ENCODE assay signal across 13 cellular contexts in the genomic region with DNA sequence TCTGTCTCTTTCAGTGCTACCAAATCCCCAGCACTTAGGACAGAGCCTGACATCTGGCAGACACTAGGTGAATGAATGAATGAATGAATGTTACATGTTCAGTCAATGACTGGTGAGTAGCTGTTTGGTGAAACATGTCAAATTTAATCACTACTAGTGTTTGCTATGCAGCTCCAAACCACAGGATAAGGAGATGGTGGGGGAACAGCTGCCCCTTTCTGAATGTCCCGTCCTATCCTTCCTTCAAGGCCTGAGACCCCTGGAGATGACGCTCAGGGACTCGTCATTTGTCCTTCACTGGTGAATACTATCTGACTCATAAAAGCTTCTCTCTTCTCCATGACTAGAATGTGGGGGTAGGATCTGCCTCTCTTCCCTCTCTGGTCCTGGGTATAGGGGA.
DNase-seq lines count a peak whose midpoint lies in the region; ATAC-seq and TF ChIP-seq lines count a peak whose summit lies in the region.
"Had no signal": no experiment of that assay in that cellular context is flagged by ENCODE, and none has a peak within 500 bp of the region (broad histone marks: within the 10 kb centered on the region; RNA-seq: fewer than 3 reads in every experiment).

No MANE protein-coding gene starts in this region.

- no peak overlapping the region for H3K4me3 Mint-ChIP-seq in MCF 10A (ENCODE audit: unreplicated experiment)
- no peak overlapping the region for H3K4me3 Mint-ChIP-seq in dendritic cell treated with granulocyte-macrophage colony-stimulating factor and Interleukin-4, amounts not matched to agents 40 ng/mL and 50 ng/mL, for 4 days
- H3K4me3 Mint-ChIP-seq in stimulated activated naive CD8-positive, alpha-beta T cell treated with anti-CD3 and anti-CD28 coated beads, Interleukin-15, Interleukin-2, amounts not matched to agents 100 ng/mL and 50 ng/mL, for 24 hours, result peak overlapping the region; percentile 46
- H3K4me3 Mint-ChIP-seq: B cell, nephron had no signal

- DNase-seq in MCF 10A (ENCODE audit: unreplicated experiment) (peak; percentile 9), breast epithelium (ENCODE audit: low spot score in 2 of 2) (no peak), PC-3 (peak; percentile 11), thyroid gland (no peak), NCI-H1436 treated with DMSO at 0.1 percent for 48 hours (lab: John Stamatoyannopoulos, UW) (no peak)
- DNase-seq: NCI-H226, retina had no signal

- peaks cover 6% of the 10 kb centered on the region for H3K4me1 Mint-ChIP-seq in MCF 10A (ENCODE audit: insufficient read depth, unreplicated experiment)
- H3K4me1 Mint-ChIP-seq in dendritic cell treated with granulocyte-macrophage colony-stimulating factor and Interleukin-4, amounts not matched to agents 40 ng/mL and 50 ng/mL, for 4 days (ENCODE audit: low read depth), result peaks cover 74% of the 10 kb centered on the region
- peaks cover 94% of the 10 kb centered on the region for H3K4me1 Mint-ChIP-seq in stimulated activated naive CD8-positive, alpha-beta T cell treated with anti-CD3 and anti-CD28 coated beads, Interleukin-15, Interleukin-2, amounts not matched to agents 100 ng/mL and 50 ng/mL, for 24 hours (ENCODE audit: low read depth)

- WGBS in thyroid gland, 2 donors, result 96 to 98% methylated on average over 3 of the region's 3 CpGs

- H2AFZ ChIP-seq in PC-3 (ENCODE audit: low read length), result no peak overlapping the region

- no peaks in the 10 kb centered on the region for H3K79me2 ChIP-seq in PC-3 (ENCODE audit: low read length)

- H3K27ac Mint-ChIP-seq in MCF 10A (ENCODE audit: low read depth, unreplicated experiment), result no peak overlapping the region
- peak overlapping the region; percentile 2 for H3K27ac Mint-ChIP-seq in dendritic cell treated with granulocyte-macrophage colony-stimulating factor and Interleukin-4, amounts not matched to agents 40 ng/mL and 50 ng/mL, for 4 days
- H3K27ac Mint-ChIP-seq in stimulated activated naive CD8-positive, alpha-beta T cell treated with anti-CD3 and anti-CD28 coated beads, Interleukin-15, Interleukin-2, amounts not matched to agents 100 ng/mL and 50 ng/mL, for 24 hours, result peak overlapping the region; percentile 94
- H3K27ac Mint-ChIP-seq: B cell, nephron had no signal

- no peaks in the 10 kb centered on the region for H3K27me3 ChIP-seq in breast epithelium
- no peaks in the 10 kb centered on the region for H3K27me3 ChIP-seq in PC-3 (ENCODE audit: low read length)
- H3K27me3 ChIP-seq in thyroid gland, result no peaks in the 10 kb centered on the region
- H3K27me3 ChIP-seq: gastroesophageal sphincter had no signal

- H3K9me3 Mint-ChIP-seq in MCF 10A (ENCODE audit: unreplicated experiment), result no peaks in the 10 kb centered on the region
- H3K9me3 Mint-ChIP-seq in dendritic cell treated with granulocyte-macrophage colony-stimulating factor and Interleukin-4, amounts not matched to agents 40 ng/mL and 50 ng/mL, for 4 days, result no peaks in the 10 kb centered on the region
- H3K9me3 Mint-ChIP-seq in stimulated activated naive CD8-positive, alpha-beta T cell treated with anti-CD3 and anti-CD28 coated beads, Interleukin-15, Interleukin-2, amounts not matched to agents 100 ng/mL and 50 ng/mL, for 24 hours, result no peaks in the 10 kb centered on the region
- H3K9me3 Mint-ChIP-seq: nephron had no signal

- CTCF ChIA-PET in MCF 10A (lab: Yijun Ruan, JAX) (interaction anchor here (0.6 kb wide), 1 partner anchor 120 kb away, joined by 3 read pairs; no protein-coding TSS in a partner anchor), PC-3 (lab: Charles Lee) (no interaction called here)

- no peaks in the 10 kb centered on the region for H4K20me1 ChIP-seq in PC-3 (ENCODE audit: low read length)

- no peaks in the 10 kb centered on the region for H3K9me2 ChIP-seq in PC-3 (replicated peaks; ENCODE audit: low read length)

- H3K4me3 ChIP-seq in breast epithelium, result no peak overlapping the region
- no peak overlapping the region for H3K4me3 ChIP-seq in PC-3 (ENCODE audit: low read length)
- no peak overlapping the region for H3K4me3 ChIP-seq in thyroid gland (replicated peaks in 1 of 3)
- H3K4me3 ChIP-seq: gastroesophageal sphincter had no signal

- H3K27ac ChIP-seq in breast epithelium (no peak overlapping the region), PC-3 (ENCODE audit: low read length) (no peak overlapping the region), thyroid gland (no peak overlapping the region)
- H3K27ac ChIP-seq: gastroesophageal sphincter had no signal

- no peaks in the 10 kb centered on the region for H3K36me3 ChIP-seq in breast epithelium
- no peaks in the 10 kb centered on the region for H3K36me3 ChIP-seq in PC-3 (ENCODE audit: low read depth, low read length)
- H3K36me3 ChIP-seq in thyroid gland, result no peaks in the 10 kb centered on the region
- H3K36me3 ChIP-seq: gastroesophageal sphincter had no signal

- POLR2A ChIA-PET in MCF 10A (lab: Yijun Ruan, JAX), result interaction anchor here (0.9 kb wide), 1 partner anchor 12 kb away, joined by 3 read pairs; no protein-coding TSS in a partner anchor
- POLR2A ChIA-PET in PC-3 (lab: Charles Lee; ENCODE audit: unreplicated experiment), result interaction anchor here (0.5 kb wide), 1 partner anchor 90 kb away, joined by 3 read pairs; no protein-coding TSS in a partner anchor

- intact Hi-C loops in MCF 10A (cut with micrococcal nuclease) (no loop called here), breast epithelium (cut with DNase I; ENCODE audit: low total_unique reads) (no loop called here), PC-3 (cut with micrococcal nuclease) (no loop called here), thyroid gland (cut with DNase I) (no loop called here)
- intact Hi-C loops in dendritic cell treated with granulocyte-macrophage colony-stimulating factor and Interleukin-4, amounts not matched to agents 40 ng/mL and 50 ng/mL, for 4 days (cut with micrococcal nuclease), result no loop called here

- H3F3A ChIP-seq in PC-3 (ENCODE audit: low read length, unreplicated experiment), result no peaks in the 10 kb centered on the region

- H3K9me3 ChIP-seq in breast epithelium, result no peaks in the 10 kb centered on the region
- H3K9me3 ChIP-seq in PC-3 (ENCODE audit: low read length), result no peaks in the 10 kb centered on the region
- H3K9me3 ChIP-seq in thyroid gland, result no peaks in the 10 kb centered on the region
- H3K9me3 ChIP-seq: gastroesophageal sphincter had no signal

- no peak for TF ChIP-seq POLR2A in breast epithelium (IDR thresholded peaks at IDR 0.05)
- no peak for TF ChIP-seq POLR2A in thyroid gland (IDR thresholded peaks at IDR 0.05)

- TF ChIP-seq CTCF in MCF 10A (IDR thresholded peaks at IDR 0.05; ENCODE audit: unreplicated experiment) (no peak), breast epithelium (IDR thresholded peaks at IDR 0.05) (no peak), PC-3 (conservative IDR thresholded peaks at IDR 0.05; ENCODE audit: low read depth, low read length) (no peak), thyroid gland (IDR thresholded peaks at IDR 0.05) (no peak)

- no peak overlapping the region for H3K4me2 ChIP-seq in PC-3 (ENCODE audit: low read length)

- no peak overlapping the region for H3K9ac ChIP-seq in PC-3 (ENCODE audit: low read length)

- BruUV-seq in MCF 10A (replicated peaks; lab: Mats Ljungman, UMichigan) (no TSS peak), PC-3 (replicated peaks; lab: Mats Ljungman, UMichigan) (no TSS peak)

- ATAC-seq in PC-3 (no peak), HG03039 (IDR thresholded peaks at IDR 0.05; ENCODE audit: unreplicated experiment) (no peak)
- ATAC-seq: gastroesophageal sphincter had no signal

- no peaks in the 10 kb centered on the region for H3K27me3 Mint-ChIP-seq in MCF 10A (ENCODE audit: insufficient read depth, unreplicated experiment)
- no peaks in the 10 kb centered on the region for H3K27me3 Mint-ChIP-seq in dendritic cell treated with granulocyte-macrophage colony-stimulating factor and Interleukin-4, amounts not matched to agents 40 ng/mL and 50 ng/mL, for 4 days
- no peaks in the 10 kb centered on the region for H3K27me3 Mint-ChIP-seq in stimulated activated naive CD8-positive, alpha-beta T cell treated with anti-CD3 and anti-CD28 coated beads, Interleukin-15, Interleukin-2, amounts not matched to agents 100 ng/mL and 50 ng/mL, for 24 hours
- H3K27me3 Mint-ChIP-seq: B cell had no signal

- peaks cover 0 to 4% of the 10 kb centered on the region in 2 donors for H3K4me1 ChIP-seq in breast epithelium
- peaks cover 30% of the 10 kb centered on the region for H3K4me1 ChIP-seq in PC-3 (ENCODE audit: insufficient read depth, low read length)
- peaks cover 0 to 4% of the 10 kb centered on the region in 2 donors for H3K4me1 ChIP-seq in thyroid gland

- H3K36me3 Mint-ChIP-seq in MCF 10A (ENCODE audit: insufficient read depth, unreplicated experiment), result no peaks in the 10 kb centered on the region
- no peaks in the 10 kb centered on the region for H3K36me3 Mint-ChIP-seq in dendritic cell treated with granulocyte-macrophage colony-stimulating factor and Interleukin-4, amounts not matched to agents 40 ng/mL and 50 ng/mL, for 4 days (ENCODE audit: low read depth)
- no peaks in the 10 kb centered on the region for H3K36me3 Mint-ChIP-seq in stimulated activated naive CD8-positive, alpha-beta T cell treated with anti-CD3 and anti-CD28 coated beads, Interleukin-15, Interleukin-2, amounts not matched to agents 100 ng/mL and 50 ng/mL, for 24 hours (ENCODE audit: low read depth)

Comparison
In these comparisons a context has a peak if more than half of its experiments do, and no peak if none do; other contexts are left out.
1. DNase-seq: peak in MCF 10A (single experiment) and PC-3 (single experiment); none in breast epithelium (0 of 2), thyroid gland (0 of 2) and NCI-H1436 treated with DMSO at 0.1 percent for 48 hours (single experiment).